Comparison of ENCODE assay signal across 1 cellular context in the genomic region with DNA sequence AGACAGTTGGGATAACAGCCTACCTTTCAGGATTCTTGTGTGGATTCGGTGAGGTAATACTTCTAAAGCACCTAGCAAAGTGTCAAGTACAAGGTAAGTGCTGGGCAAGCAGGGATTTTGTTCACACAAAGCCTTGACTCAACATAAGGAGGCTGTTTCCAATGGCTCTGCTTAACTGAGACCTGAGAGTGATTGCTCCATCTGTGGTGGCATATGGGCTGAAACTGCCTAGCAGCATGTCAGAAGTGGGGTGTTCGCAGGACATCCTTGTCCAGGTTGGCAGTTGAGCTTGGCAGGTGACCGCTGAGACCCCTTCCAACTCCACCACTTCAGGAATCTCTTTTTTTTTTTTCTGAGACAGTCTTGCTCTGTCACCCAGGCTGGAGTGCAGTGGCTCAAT.
TF ChIP-seq lines count a peak whose summit lies in the region.

No MANE protein-coding gene starts in this region.

TF ChIP-seq in HepG2, 621 proteins besides CTCF, POLR2A, EP300 and RAD21:
- TF ChIP-seq, protein P1, sequence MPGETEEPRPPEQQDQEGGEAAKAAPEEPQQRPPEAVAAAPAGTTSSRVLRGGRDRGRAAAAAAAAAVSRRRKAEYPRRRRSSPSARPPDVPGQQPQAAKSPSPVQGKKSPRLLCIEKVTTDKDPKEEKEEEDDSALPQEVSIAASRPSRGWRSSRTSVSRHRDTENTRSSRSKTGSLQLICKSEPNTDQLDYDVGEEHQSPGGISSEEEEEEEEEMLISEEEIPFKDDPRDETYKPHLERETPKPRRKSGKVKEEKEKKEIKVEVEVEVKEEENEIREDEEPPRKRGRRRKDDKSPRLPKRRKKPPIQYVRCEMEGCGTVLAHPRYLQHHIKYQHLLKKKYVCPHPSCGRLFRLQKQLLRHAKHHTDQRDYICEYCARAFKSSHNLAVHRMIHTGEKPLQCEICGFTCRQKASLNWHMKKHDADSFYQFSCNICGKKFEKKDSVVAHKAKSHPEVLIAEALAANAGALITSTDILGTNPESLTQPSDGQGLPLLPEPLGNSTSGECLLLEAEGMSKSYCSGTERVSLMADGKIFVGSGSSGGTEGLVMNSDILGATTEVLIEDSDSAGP (CRISPR knock-in tag; IDR thresholded peaks at IDR 0.05; ENCODE audit: borderline replicate concordance), result no peak
- TF ChIP-seq, protein P2, sequence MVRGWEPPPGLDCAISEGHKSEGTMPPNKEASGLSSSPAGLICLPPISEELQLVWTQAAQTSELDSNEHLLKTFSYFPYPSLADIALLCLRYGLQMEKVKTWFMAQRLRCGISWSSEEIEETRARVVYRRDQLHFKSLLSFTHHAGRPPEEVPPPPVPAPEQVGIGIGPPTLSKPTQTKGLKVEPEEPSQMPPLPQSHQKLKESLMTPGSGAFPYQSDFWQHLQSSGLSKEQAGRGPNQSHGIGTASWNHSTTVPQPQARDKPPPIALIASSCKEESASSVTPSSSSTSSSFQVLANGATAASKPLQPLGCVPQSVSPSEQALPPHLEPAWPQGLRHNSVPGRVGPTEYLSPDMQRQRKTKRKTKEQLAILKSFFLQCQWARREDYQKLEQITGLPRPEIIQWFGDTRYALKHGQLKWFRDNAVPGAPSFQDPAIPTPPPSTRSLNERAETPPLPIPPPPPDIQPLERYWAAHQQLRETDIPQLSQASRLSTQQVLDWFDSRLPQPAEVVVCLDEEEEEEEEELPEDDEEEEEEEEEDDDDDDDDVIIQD (CRISPR knock-in tag; IDR thresholded peaks at IDR 0.05; ENCODE audit: low read depth), result no peak
- TF ChIP-seq, protein P3, sequence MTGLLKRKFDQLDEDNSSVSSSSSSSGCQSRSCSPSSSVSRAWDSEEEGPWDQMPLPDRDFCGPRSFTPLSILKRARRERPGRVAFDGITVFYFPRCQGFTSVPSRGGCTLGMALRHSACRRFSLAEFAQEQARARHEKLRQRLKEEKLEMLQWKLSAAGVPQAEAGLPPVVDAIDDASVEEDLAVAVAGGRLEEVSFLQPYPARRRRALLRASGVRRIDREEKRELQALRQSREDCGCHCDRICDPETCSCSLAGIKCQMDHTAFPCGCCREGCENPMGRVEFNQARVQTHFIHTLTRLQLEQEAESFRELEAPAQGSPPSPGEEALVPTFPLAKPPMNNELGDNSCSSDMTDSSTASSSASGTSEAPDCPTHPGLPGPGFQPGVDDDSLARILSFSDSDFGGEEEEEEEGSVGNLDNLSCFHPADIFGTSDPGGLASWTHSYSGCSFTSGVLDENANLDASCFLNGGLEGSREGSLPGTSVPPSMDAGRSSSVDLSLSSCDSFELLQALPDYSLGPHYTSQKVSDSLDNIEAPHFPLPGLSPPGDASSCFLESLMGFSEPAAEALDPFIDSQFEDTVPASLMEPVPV (CRISPR knock-in tag; IDR thresholded peaks at IDR 0.05), result no peak
- TF ChIP-seq YEATS2 (CRISPR knock-in tag; IDR thresholded peaks at IDR 0.05; ENCODE audit: borderline replicate concordance) (no peak), KDM3A (CRISPR knock-in tag; IDR thresholded peaks at IDR 0.05; ENCODE audit: low read depth) (no peak), FOXA1 (IDR thresholded peaks at IDR 0.05) (no peak), FOXA1 (CRISPR knock-in tag; IDR thresholded peaks at IDR 0.05) (no peak), KLF15 (CRISPR knock-in tag; IDR thresholded peaks at IDR 0.05; ENCODE audit: borderline replicate concordance) (no peak), SAFB2 (CRISPR knock-in tag; IDR thresholded peaks at IDR 0.05; ENCODE audit: borderline replicate concordance, low read depth) (no peak), GATAD1 (CRISPR knock-in tag; IDR thresholded peaks at IDR 0.05) (no peak), ZNF777 (CRISPR knock-in tag; IDR thresholded peaks at IDR 0.05) (no peak), HNRNPUL1 (IDR thresholded peaks at IDR 0.05; ENCODE audit: low read depth, low read length) (no peak), ZNF441 (CRISPR knock-in tag; IDR thresholded peaks at IDR 0.05; ENCODE audit: borderline replicate concordance) (no peak)
- TF ChIP-seq, protein P4, sequence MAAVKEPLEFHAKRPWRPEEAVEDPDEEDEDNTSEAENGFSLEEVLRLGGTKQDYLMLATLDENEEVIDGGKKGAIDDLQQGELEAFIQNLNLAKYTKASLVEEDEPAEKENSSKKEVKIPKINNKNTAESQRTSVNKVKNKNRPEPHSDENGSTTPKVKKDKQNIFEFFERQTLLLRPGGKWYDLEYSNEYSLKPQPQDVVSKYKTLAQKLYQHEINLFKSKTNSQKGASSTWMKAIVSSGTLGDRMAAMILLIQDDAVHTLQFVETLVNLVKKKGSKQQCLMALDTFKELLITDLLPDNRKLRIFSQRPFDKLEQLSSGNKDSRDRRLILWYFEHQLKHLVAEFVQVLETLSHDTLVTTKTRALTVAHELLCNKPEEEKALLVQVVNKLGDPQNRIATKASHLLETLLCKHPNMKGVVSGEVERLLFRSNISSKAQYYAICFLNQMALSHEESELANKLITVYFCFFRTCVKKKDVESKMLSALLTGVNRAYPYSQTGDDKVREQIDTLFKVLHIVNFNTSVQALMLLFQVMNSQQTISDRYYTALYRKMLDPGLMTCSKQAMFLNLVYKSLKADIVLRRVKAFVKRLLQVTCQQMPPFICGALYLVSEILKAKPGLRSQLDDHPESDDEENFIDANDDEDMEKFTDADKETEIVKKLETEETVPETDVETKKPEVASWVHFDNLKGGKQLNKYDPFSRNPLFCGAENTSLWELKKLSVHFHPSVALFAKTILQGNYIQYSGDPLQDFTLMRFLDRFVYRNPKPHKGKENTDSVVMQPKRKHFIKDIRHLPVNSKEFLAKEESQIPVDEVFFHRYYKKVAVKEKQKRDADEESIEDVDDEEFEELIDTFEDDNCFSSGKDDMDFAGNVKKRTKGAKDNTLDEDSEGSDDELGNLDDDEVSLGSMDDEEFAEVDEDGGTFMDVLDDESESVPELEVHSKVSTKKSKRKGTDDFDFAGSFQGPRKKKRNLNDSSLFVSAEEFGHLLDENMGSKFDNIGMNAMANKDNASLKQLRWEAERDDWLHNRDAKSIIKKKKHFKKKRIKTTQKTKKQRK (IDR thresholded peaks at IDR 0.05; ENCODE audit: low read length), result no peak
- TF ChIP-seq, protein P5, sequence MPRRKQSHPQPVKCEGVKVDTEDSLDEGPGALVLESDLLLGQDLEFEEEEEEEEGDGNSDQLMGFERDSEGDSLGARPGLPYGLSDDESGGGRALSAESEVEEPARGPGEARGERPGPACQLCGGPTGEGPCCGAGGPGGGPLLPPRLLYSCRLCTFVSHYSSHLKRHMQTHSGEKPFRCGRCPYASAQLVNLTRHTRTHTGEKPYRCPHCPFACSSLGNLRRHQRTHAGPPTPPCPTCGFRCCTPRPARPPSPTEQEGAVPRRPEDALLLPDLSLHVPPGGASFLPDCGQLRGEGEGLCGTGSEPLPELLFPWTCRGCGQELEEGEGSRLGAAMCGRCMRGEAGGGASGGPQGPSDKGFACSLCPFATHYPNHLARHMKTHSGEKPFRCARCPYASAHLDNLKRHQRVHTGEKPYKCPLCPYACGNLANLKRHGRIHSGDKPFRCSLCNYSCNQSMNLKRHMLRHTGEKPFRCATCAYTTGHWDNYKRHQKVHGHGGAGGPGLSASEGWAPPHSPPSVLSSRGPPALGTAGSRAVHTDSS (CRISPR knock-in tag; conservative IDR thresholded peaks at IDR 0.05), result no peak
- TF ChIP-seq, protein P6, sequence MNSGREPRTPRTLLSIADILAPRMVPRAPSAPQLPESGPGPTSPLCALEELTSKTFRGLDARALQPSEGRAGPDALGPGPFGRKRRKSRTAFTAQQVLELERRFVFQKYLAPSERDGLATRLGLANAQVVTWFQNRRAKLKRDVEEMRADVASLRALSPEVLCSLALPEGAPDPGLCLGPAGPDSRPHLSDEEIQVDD (CRISPR knock-in tag; IDR thresholded peaks at IDR 0.05; ENCODE audit: borderline replicate concordance), result no peak
- TF ChIP-seq, protein P7, sequence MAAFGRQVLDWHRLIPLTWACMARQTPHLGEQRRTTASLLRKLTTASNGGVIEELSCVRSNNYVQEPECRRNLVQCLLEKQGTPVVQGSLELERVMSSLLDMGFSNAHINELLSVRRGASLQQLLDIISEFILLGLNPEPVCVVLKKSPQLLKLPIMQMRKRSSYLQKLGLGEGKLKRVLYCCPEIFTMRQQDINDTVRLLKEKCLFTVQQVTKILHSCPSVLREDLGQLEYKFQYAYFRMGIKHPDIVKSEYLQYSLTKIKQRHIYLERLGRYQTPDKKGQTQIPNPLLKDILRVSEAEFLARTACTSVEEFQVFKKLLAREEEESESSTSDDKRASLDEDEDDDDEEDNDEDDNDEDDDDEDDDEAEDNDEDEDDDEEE (CRISPR knock-in tag; IDR thresholded peaks at IDR 0.05), result no peak
